ENCODE assay signal across 8 cellular contexts in the genomic region with DNA sequence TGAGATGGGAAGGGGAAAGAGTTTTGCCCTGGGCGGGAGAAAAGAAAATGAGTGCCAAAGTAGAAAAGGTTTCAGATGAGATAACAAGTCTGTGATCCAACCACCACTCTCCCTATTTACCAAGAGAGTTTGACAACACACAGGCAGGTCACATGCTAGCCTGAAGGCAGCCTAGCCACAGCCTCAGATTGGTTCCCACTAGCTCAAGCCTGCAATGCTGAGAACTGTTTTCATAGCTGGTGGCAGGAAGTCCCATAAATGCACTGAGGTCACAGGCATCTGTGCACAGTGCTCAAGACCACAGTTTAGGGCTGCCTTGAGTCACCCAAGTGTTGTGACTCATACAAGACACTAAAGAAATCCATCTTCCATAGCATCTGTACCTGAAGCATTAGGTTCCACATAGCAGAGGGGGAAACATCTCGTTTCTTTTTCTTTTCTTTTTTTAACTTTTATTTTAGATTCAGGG. TPM values are rescaled to one million over a fixed set of nuclear protein-coding genes. Genes with fewer than 3 reads are reported as not detected.
A peak's percentile ranks its signal among the peaks of the same experiment; 100 is the strongest.
DNase-seq lines count a peak whose midpoint lies in the region; ATAC-seq and TF ChIP-seq lines count a peak whose summit lies in the region.

No MANE protein-coding gene starts in this region.

- DNase-seq in activated T-cell treated with anti-CD3 and anti-CD28 coated beads, Interleukin-2, amount 50 U/mL, for 48 hours = peak; percentile 63 to 74
- DNase-seq in stimulated activated CD4-positive, alpha-beta T cell treated with anti-CD3 and anti-CD28 coated beads, Interleukin-4, amount 100 ng/mL, for 1 hour = peak; percentile 24
- DNase-seq in NCI-H187 treated with DMSO at 0.1 percent for 48 hours (lab: John Stamatoyannopoulos, UW) (no peak), NCI-H146 treated with DMSO at 0.1 percent for 48 hours (lab: John Stamatoyannopoulos, UW; ENCODE audit: unreplicated experiment) (no peak), chondrocyte (ENCODE audit: low spot score) (no peak)

- H3K27ac Mint-ChIP-seq in chondrocyte (ENCODE audit: unreplicated experiment) = no peak overlapping the region

- TF ChIP-seq CTCF in chondrocyte (IDR thresholded peaks at IDR 0.05) = no peak

- no peaks in the 10 kb centered on the region for H3K9me3 Mint-ChIP-seq in chondrocyte (ENCODE audit: low read depth)

- ATAC-seq in GM19351 (IDR thresholded peaks at IDR 0.05; ENCODE audit: unreplicated experiment) = peak; percentile 96
- ATAC-seq in HG03469 (IDR thresholded peaks at IDR 0.05; ENCODE audit: unreplicated experiment) = peak; percentile 97
- no peak for ATAC-seq in GM19467 (IDR thresholded peaks at IDR 0.05; ENCODE audit: unreplicated experiment)

- no peaks in the 10 kb centered on the region for H3K36me3 Mint-ChIP-seq in chondrocyte (ENCODE audit: low read depth)

- no peak overlapping the region for H3K4me3 Mint-ChIP-seq in chondrocyte (ENCODE audit: unreplicated experiment)

- peaks cover 45% of the 10 kb centered on the region for H3K27me3 Mint-ChIP-seq in chondrocyte (ENCODE audit: low read depth)

- H3K4me1 Mint-ChIP-seq in chondrocyte (ENCODE audit: low read depth) = no peaks in the 10 kb centered on the region

RNA-seq across cellular contexts. Expression of gene POP4, which starts 18.5 kb away (rescaled TPM):
- 49.0 to 71.1 TPM (median 49.4 TPM) in 3 replicates for total RNA-seq in chondrocyte

Comparison
In these comparisons a context has a peak if more than half of its experiments do, and no peak if none do; other contexts are left out.
1. DNase-seq: peak in activated T-cell treated with anti-CD3 and anti-CD28 coated beads, Interleukin-2, amount 50 U/mL, for 48 hours (2 of 2) and stimulated activated CD4-positive, alpha-beta T cell treated with anti-CD3 and anti-CD28 coated beads, Interleukin-4, amount 100 ng/mL, for 1 hour (single experiment); none in NCI-H187 treated with DMSO at 0.1 percent for 48 hours (single experiment), NCI-H146 treated with DMSO at 0.1 percent for 48 hours (single experiment) and chondrocyte (single experiment).